In genomic region chr16:58027341-58028167, GRCh38 we compare ENCODE assay signal across 8 cellular contexts. TPM values are rescaled to one million over a fixed set of nuclear protein-coding genes. Genes with fewer than 3 reads are reported as not detected.
A peak's percentile ranks its signal among the peaks of the same experiment; 100 is the strongest.
DNase-seq lines count a peak whose midpoint lies in the region; ATAC-seq lines count a peak whose summit lies in the region.

No MANE protein-coding gene starts in this region.

- ATAC-seq in GM21381 (IDR thresholded peaks at IDR 0.05; ENCODE audit: unreplicated experiment) (no peak), GM19397 (IDR thresholded peaks at IDR 0.05; ENCODE audit: unreplicated experiment) (no peak)

- H3K9me3 ChIP-seq in ectodermal cell (ENCODE audit: control insufficient read depth, low read length) (no peaks in the 10 kb centered on the region), mesodermal cell (ENCODE audit: control insufficient read depth, low read length) (no peaks in the 10 kb centered on the region)

- peaks cover 43% of the 10 kb centered on the region for H3K27me3 ChIP-seq in ectodermal cell (ENCODE audit: control insufficient read depth, insufficient read depth, low read length, poor library complexity, severe bottlenecking)

- H3K36me3 ChIP-seq in ectodermal cell (ENCODE audit: control insufficient read depth, insufficient read depth, low read length), result no peaks in the 10 kb centered on the region
- peaks cover 10% of the 10 kb centered on the region for H3K36me3 ChIP-seq in mesodermal cell (ENCODE audit: control insufficient read depth, insufficient read depth, low read length)

- H3K4me1 ChIP-seq in ectodermal cell (ENCODE audit: control insufficient read depth, insufficient read depth, low read length) (peaks cover 26% of the 10 kb centered on the region), mesodermal cell (ENCODE audit: control insufficient read depth, insufficient read depth, low read length, poor library complexity, severe bottlenecking) (peaks cover 43% of the 10 kb centered on the region)

- 3 to 4% methylated on average over 24 to 26 of the region's 26 CpGs for WGBS in ectodermal cell, 2 experiments
- 13 to 19% methylated on average over 12 to 18 of the region's 26 CpGs for WGBS in mesodermal cell (ENCODE audit: insufficient coverage in 2 of 2), 2 experiments

- H3K27ac ChIP-seq in ectodermal cell (ENCODE audit: insufficient read depth, low read depth, low read length, poor library complexity, severe bottlenecking) (no peak overlapping the region), mesodermal cell (ENCODE audit: low read depth, low read length, severe bottlenecking) (no peak overlapping the region)

- DNase-seq in AG20443 (ENCODE audit: low spot score), result peak; percentile 54
- peak; percentile 21 for DNase-seq in NCI-H1105 treated with DMSO at 0.1 percent for 48 hours (lab: John Stamatoyannopoulos, UW)
- DNase-seq in NCI-H1694 treated with DMSO at 0.1 percent for 48 hours (lab: John Stamatoyannopoulos, UW), result no peak
- DNase-seq in H4 (ENCODE audit: low spot score), result no peak

- peak overlapping the region; percentile 69 for H3K4me3 ChIP-seq in ectodermal cell (ENCODE audit: insufficient read depth, low read depth, low read length)
- H3K4me3 ChIP-seq in mesodermal cell (ENCODE audit: extremely low read depth, insufficient read depth, low read length, poor library complexity, severe bottlenecking), result peak overlapping the region; percentile 71

RNA-seq across cellular contexts. Expression of gene MMP15, which starts 2.0 kb away (rescaled TPM):
- polyA plus RNA-seq in ectodermal cell (2013, experiment 1 of 4), result 17.6 TPM
- 19.3 TPM for polyA plus RNA-seq in ectodermal cell (2013, experiment 2 of 4)
- 15.2 TPM for polyA plus RNA-seq in ectodermal cell (2013, experiment 3 of 4)
- polyA plus RNA-seq in ectodermal cell (2013, experiment 4 of 4), result 17.5 TPM
- polyA plus RNA-seq in mesodermal cell (2013, experiment 1 of 2), result 43.4 TPM
- 37.4 TPM for polyA plus RNA-seq in mesodermal cell (2013, experiment 2 of 2)
- 1.6 and 2.0 TPM in 2 replicates for total RNA-seq in H4 (2014; rRNA removed; shearing (Covaris generic))

RNA-seq across cellular contexts. Expression of gene USB1, which starts 26.3 kb away (rescaled TPM):
- polyA plus RNA-seq in ectodermal cell (2013, experiment 1 of 4), result 73.0 TPM
- 68.7 TPM for polyA plus RNA-seq in ectodermal cell (2013, experiment 2 of 4)
- 41.4 TPM for polyA plus RNA-seq in ectodermal cell (2013, experiment 3 of 4)
- 51.2 TPM for polyA plus RNA-seq in ectodermal cell (2013, experiment 4 of 4)
- polyA plus RNA-seq in mesodermal cell (2013, experiment 1 of 2), result 66.8 TPM
- 62.9 TPM for polyA plus RNA-seq in mesodermal cell (2013, experiment 2 of 2)
- 28.6 and 30.5 TPM in 2 replicates for total RNA-seq in H4 (2014; rRNA removed; shearing (Covaris generic))

RNA-seq across cellular contexts. Expression of gene ZNF319, which starts 27.1 kb away (rescaled TPM):
- polyA plus RNA-seq in ectodermal cell (2013, experiment 1 of 4), result 7.4 TPM
- polyA plus RNA-seq in ectodermal cell (2013, experiment 2 of 4), result 9.0 TPM
- polyA plus RNA-seq in ectodermal cell (2013, experiment 3 of 4), result 7.2 TPM
- 7.1 TPM for polyA plus RNA-seq in ectodermal cell (2013, experiment 4 of 4)
- 6.6 TPM for polyA plus RNA-seq in mesodermal cell (2013, experiment 1 of 2)
- polyA plus RNA-seq in mesodermal cell (2013, experiment 2 of 2), result 5.7 TPM
- 1.1 and 1.5 TPM in 2 replicates for total RNA-seq in H4 (2014; rRNA removed; shearing (Covaris generic))

RNA-seq across cellular contexts. Expression of gene CNGB1, which starts 56.6 kb away (rescaled TPM):
- polyA plus RNA-seq in ectodermal cell (2013, experiment 1 of 4), result not detected
- polyA plus RNA-seq in ectodermal cell (2013, experiment 2 of 4), result 0.37 TPM
- polyA plus RNA-seq in ectodermal cell (2013, experiment 3 of 4), result 0.32 TPM
- 0.32 TPM for polyA plus RNA-seq in ectodermal cell (2013, experiment 4 of 4)
- polyA plus RNA-seq in mesodermal cell (2013, experiment 1 of 2), result 0.11 TPM
- 0.35 TPM for polyA plus RNA-seq in mesodermal cell (2013, experiment 2 of 2)
- total RNA-seq in H4 (2014; rRNA removed; shearing (Covaris generic)), result 0.06 TPM in 1 of 2 replicates, not detected in the other

Comparison
In these comparisons a context has a peak if more than half of its experiments do, and no peak if none do; other contexts are left out.
1. DNase-seq: peak in AG20443 (single experiment) and NCI-H1105 treated with DMSO at 0.1 percent for 48 hours (single experiment); none in NCI-H1694 treated with DMSO at 0.1 percent for 48 hours (single experiment) and H4 (single experiment).